ENCODE assay signal across 1 cellular context in genomic region chr14:77342726-77343397, GRCh38.
TF ChIP-seq lines count a peak whose summit lies in the region.

No MANE protein-coding gene starts in this region.

TF ChIP-seq in K562, 482 proteins besides CTCF, POLR2A, EP300 and RAD21 (continued from another document and continues in another):
- TF ChIP-seq SMARCA5 (IDR thresholded peaks at IDR 0.05) (no peak), SRSF1 (IDR thresholded peaks at IDR 0.05; ENCODE audit: low read depth, low read length) (no peak), ZSCAN32 (CRISPR knock-in tag; IDR thresholded peaks at IDR 0.05) (no peak), ZNF316 (IDR thresholded peaks at IDR 0.05) (no peak), TCF3 (CRISPR knock-in tag; IDR thresholded peaks at IDR 0.05) (peak; percentile 81), ZNF449 (CRISPR knock-in tag; IDR thresholded peaks at IDR 0.05) (no peak), TEAD4 (IDR thresholded peaks at IDR 0.05; ENCODE audit: low read length) (peak; percentile 36; the same call in 1 of the 2 replicates), TEAD4 (CRISPR knock-in tag; IDR thresholded peaks at IDR 0.05; ENCODE audit: borderline replicate concordance) (no peak), ZNF707 (CRISPR knock-in tag; conservative IDR thresholded peaks at IDR 0.05) (no peak), ZFX (CRISPR knock-in tag; IDR thresholded peaks at IDR 0.05) (no peak), HNRNPL (IDR thresholded peaks at IDR 0.05; ENCODE audit: low read depth, low read length) (no peak), TARDBP (IDR thresholded peaks at IDR 0.05) (no peak), ZNF274 (IDR thresholded peaks at IDR 0.05; ENCODE audit: borderline replicate concordance, low read depth, low read length) (no peak), ZKSCAN8 (CRISPR knock-in tag; IDR thresholded peaks at IDR 0.05) (no peak), ZEB2 (IDR thresholded peaks at IDR 0.05) (peak; percentile 44; the same call in 1 of the 2 replicates), SIRT6 (IDR thresholded peaks at IDR 0.05; ENCODE audit: low read depth, low read length) (no peak), ZNF263 (CRISPR knock-in tag; IDR thresholded peaks at IDR 0.05; ENCODE audit: borderline replicate concordance) (no peak), ZNF324 (CRISPR knock-in tag; IDR thresholded peaks at IDR 0.05) (no peak), RCOR1 (IDR thresholded peaks at IDR 0.05; ENCODE audit: borderline replicate concordance in 1 of 2, low read depth in 2 of 2, low read length in 2 of 2) (peak in 1 of 2 experiments; percentile 60; a peak in 1 of 4 replicates), CTCFL (IDR thresholded peaks at IDR 0.05; ENCODE audit: borderline replicate concordance, insufficient read depth, low read depth, low read length, poor library complexity, severe bottlenecking) (no peak), CBX5 (IDR thresholded peaks at IDR 0.05; ENCODE audit: borderline replicate concordance, low read depth) (no peak), RFX7 (CRISPR knock-in tag; IDR thresholded peaks at IDR 0.05) (no peak), NFIC (IDR thresholded peaks at IDR 0.05) (0 out of 2 replicates have a peak, but pooled peaks have one; percentile 23), SMARCB1 (IDR thresholded peaks at IDR 0.05; ENCODE audit: insufficient read length, low read depth) (no peak), GABPB1 (CRISPR knock-in tag; IDR thresholded peaks at IDR 0.05) (no peak), DNMT1 (IDR thresholded peaks at IDR 0.05) (no peak), PTTG1 (tag; IDR thresholded peaks at IDR 0.05; ENCODE audit: low read depth) (no peak), ZNF175 (CRISPR knock-in tag; IDR thresholded peaks at IDR 0.05; ENCODE audit: low read depth) (no peak), ZNF395 (CRISPR knock-in tag; IDR thresholded peaks at IDR 0.05) (no peak), HLTF (IDR thresholded peaks at IDR 0.05) (no peak), PRDM10 (IDR thresholded peaks at IDR 0.05; ENCODE audit: partially characterized antibody) (peak; percentile 85), HIVEP1 (CRISPR knock-in tag; IDR thresholded peaks at IDR 0.05) (no peak), ARNT (IDR thresholded peaks at IDR 0.05) (no peak), SOX6 (IDR thresholded peaks at IDR 0.05) (peak; percentile 81), E2F8 (IDR thresholded peaks at IDR 0.05; ENCODE audit: low read depth, partially characterized antibody) (no peak), ZFP1 (CRISPR knock-in tag; IDR thresholded peaks at IDR 0.05) (no peak), TAL1 (IDR thresholded peaks at IDR 0.05) (peak; percentile 32; the same call in 1 of the 2 replicates), SIX5 (IDR thresholded peaks at IDR 0.05; ENCODE audit: borderline replicate concordance in 1 of 2, insufficient read depth in 1 of 2, low read depth in 1 of 2, low read length in 2 of 2) (no peak), DACH1 (IDR thresholded peaks at IDR 0.05; ENCODE audit: partially characterized antibody) (no peak), FOSL1 (tag; conservative IDR thresholded peaks at IDR 0.05) (peak; percentile 84), PRPF4 (IDR thresholded peaks at IDR 0.05; ENCODE audit: insufficient read depth, low read depth, low read length, poor library complexity, severe bottlenecking) (no peak), POLR2AphosphoS5 (IDR thresholded peaks at IDR 0.05; ENCODE audit: control insufficient read depth, insufficient read depth, low read depth, low read length) (peak; percentile 57; the same call in 1 of the 2 replicates), LARP7 (IDR thresholded peaks at IDR 0.05) (no peak), NR1H2 (CRISPR knock-in tag; IDR thresholded peaks at IDR 0.05) (no peak)
- TF ChIP-seq, protein P1, sequence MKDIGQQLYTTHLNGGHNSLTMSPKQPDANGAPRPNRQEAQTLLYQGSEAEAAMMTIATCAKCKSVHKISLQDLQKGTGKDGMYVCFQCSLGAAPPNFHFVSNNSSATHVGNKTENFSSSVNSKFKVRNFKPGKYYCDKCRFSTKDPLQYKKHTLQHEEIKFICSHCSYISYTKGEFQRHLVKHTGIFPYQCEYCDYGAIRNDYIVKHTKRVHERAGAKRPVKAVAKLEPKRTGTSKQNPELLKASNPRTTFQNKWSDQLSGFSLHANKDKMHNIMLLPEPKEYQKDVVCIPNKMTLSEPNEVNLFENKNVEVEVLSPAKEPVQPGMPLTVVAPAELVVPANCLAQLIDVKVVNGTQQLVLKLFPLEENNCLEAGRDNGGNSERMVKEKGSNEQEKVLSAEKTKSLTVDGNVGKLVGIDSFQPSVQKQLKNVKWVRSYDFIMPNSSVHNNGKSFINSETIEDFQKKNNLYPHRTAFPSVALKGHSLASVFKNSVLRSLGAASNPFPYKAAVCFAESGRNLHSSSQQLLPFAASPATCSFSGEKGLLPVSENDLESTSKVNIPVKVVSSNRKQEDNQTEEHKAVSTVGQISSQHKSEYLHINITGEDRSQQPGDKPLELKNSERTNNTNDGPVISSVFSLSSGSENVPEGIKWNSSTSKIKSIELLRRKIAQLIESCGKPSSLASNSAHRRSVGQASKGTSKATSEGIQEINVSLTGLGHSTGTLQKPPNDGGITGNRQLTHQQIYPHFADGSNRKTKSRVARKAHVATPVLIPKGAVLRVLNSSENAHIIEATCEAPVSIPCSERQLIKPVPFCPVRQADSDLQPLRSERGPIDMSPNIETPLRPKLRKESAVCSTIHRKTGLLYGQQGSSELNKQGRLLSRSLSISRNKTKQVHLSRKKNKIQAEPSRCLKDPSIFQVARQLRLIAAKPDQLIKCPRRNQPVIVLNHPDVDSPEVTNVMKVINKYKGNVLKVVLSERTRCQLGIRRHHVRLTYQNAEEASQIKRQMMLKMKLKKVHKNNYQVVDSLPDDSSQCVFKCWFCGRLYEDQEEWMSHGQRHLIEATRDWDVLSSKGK (CRISPR knock-in tag; IDR thresholded peaks at IDR 0.05): no peak
- TF ChIP-seq, protein P2, sequence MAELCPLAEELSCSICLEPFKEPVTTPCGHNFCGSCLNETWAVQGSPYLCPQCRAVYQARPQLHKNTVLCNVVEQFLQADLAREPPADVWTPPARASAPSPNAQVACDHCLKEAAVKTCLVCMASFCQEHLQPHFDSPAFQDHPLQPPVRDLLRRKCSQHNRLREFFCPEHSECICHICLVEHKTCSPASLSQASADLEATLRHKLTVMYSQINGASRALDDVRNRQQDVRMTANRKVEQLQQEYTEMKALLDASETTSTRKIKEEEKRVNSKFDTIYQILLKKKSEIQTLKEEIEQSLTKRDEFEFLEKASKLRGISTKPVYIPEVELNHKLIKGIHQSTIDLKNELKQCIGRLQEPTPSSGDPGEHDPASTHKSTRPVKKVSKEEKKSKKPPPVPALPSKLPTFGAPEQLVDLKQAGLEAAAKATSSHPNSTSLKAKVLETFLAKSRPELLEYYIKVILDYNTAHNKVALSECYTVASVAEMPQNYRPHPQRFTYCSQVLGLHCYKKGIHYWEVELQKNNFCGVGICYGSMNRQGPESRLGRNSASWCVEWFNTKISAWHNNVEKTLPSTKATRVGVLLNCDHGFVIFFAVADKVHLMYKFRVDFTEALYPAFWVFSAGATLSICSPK (IDR thresholded peaks at IDR 0.05; ENCODE audit: borderline replicate concordance): no peak
- TF ChIP-seq, protein P3, sequence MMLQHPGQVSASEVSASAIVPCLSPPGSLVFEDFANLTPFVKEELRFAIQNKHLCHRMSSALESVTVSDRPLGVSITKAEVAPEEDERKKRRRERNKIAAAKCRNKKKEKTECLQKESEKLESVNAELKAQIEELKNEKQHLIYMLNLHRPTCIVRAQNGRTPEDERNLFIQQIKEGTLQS (IDR thresholded peaks at IDR 0.05): peak; percentile 73
- TF ChIP-seq, protein P3 (CRISPR knock-in tag; conservative IDR thresholded peaks at IDR 0.05): no peak
- TF ChIP-seq, protein P4, sequence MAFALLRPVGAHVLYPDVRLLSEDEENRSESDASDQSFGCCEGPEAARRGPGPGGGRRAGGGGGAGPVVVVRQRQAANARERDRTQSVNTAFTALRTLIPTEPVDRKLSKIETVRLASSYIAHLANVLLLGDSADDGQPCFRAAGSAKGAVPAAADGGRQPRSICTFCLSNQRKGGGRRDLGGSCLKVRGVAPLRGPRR (CRISPR knock-in tag; IDR thresholded peaks at IDR 0.05): no peak
- TF ChIP-seq, protein P5, sequence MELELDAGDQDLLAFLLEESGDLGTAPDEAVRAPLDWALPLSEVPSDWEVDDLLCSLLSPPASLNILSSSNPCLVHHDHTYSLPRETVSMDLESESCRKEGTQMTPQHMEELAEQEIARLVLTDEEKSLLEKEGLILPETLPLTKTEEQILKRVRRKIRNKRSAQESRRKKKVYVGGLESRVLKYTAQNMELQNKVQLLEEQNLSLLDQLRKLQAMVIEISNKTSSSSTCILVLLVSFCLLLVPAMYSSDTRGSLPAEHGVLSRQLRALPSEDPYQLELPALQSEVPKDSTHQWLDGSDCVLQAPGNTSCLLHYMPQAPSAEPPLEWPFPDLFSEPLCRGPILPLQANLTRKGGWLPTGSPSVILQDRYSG (tag; conservative IDR thresholded peaks at IDR 0.05; ENCODE audit: low read depth): no peak
